1 cellular context compared by ENCODE assay signal in genomic region chr9:104586496-104587180, GRCh38.
TF ChIP-seq lines count a peak whose summit lies in the region.

No MANE protein-coding gene starts in this region.

TF ChIP-seq in SK-N-SH, 30 proteins besides CTCF, POLR2A, EP300 and RAD21 (continued from another document):
- TF ChIP-seq TEAD4 (IDR thresholded peaks at IDR 0.05; ENCODE audit: borderline replicate concordance, insufficient read depth) (no peak), RCOR1 (IDR thresholded peaks at IDR 0.05; ENCODE audit: low read length) (no peak), USF2 (IDR thresholded peaks at IDR 0.05; ENCODE audit: borderline replicate concordance, low read depth, low read length) (no peak), NRF1 (IDR thresholded peaks at IDR 0.05; ENCODE audit: low read depth, low read length) (no peak), SIN3A (IDR thresholded peaks at IDR 0.05; ENCODE audit: borderline replicate concordance, low read depth, low read length) (no peak), FOXJ3 (CRISPR knock-in tag; IDR thresholded peaks at IDR 0.05) (no peak), MAX (IDR thresholded peaks at IDR 0.05; ENCODE audit: low read depth) (no peak)
